ENCODE assay signal across 1 cellular context in the genomic region with DNA sequence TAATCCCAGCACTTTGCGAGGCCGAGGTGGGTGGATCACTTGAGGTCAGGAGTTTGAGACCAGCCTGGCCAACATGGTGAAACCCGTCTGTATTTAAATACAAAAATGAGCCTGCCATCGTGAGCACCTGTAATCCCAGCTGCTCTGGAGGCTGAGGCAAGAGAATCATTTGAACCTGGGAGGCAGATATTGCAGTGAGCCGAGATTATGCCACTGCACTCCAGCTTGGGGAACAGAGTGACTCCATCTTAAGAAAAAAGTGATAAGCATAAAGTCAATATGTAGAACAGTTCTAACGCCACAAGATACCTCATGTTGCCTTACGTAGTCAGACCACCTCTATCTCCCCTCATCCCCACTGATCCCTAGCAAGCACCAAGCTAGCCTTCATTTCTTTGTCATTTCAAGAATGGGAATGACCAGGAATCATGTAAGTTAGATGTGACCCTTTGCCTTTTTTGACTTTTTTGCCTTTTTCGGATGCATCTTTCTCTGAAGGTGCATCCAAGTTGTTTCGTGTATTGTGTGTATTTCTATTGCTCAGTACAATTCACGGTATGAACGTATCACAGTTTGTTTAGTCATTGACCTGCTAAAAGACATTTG.
TF ChIP-seq lines count a peak whose summit lies in the region.

No MANE protein-coding gene starts in this region.

TF ChIP-seq in A549, 52 proteins besides CTCF, POLR2A, EP300 and RAD21 (continued from another document):
- no peak for TF ChIP-seq MAZ (IDR thresholded peaks at IDR 0.05; ENCODE audit: borderline replicate concordance, low read depth, low read length)
- no peak for TF ChIP-seq GATA3 (IDR thresholded peaks at IDR 0.05; ENCODE audit: borderline replicate concordance)
- TF ChIP-seq RARB (CRISPR knock-in tag; IDR thresholded peaks at IDR 0.05), result peak; percentile 18; the same call in 1 of the 2 replicates
- TF ChIP-seq POLR2AphosphoS2 (conservative IDR thresholded peaks at IDR 0.05; ENCODE audit: low read length), result peak; percentile 37
- TF ChIP-seq, protein P1, sequence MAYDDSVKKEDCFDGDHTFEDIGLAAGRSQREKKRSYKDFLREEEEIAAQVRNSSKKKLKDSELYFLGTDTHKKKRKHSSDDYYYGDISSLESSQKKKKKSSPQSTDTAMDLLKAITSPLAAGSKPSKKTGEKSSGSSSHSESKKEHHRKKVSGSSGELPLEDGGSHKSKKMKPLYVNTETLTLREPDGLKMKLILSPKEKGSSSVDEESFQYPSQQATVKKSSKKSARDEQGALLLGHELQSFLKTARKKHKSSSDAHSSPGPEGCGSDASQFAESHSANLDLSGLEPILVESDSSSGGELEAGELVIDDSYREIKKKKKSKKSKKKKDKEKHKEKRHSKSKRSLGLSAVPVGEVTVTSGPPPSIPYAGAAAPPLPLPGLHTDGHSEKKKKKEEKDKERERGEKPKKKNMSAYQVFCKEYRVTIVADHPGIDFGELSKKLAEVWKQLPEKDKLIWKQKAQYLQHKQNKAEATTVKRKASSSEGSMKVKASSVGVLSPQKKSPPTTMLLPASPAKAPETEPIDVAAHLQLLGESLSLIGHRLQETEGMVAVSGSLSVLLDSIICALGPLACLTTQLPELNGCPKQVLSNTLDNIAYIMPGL (CRISPR knock-in tag; IDR thresholded peaks at IDR 0.05; ENCODE audit: borderline replicate concordance), result no peak
- TF ChIP-seq, protein P2, sequence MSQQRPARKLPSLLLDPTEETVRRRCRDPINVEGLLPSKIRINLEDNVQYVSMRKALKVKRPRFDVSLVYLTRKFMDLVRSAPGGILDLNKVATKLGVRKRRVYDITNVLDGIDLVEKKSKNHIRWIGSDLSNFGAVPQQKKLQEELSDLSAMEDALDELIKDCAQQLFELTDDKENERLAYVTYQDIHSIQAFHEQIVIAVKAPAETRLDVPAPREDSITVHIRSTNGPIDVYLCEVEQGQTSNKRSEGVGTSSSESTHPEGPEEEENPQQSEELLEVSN (IDR thresholded peaks at IDR 0.05; ENCODE audit: borderline replicate concordance, low read depth), result no peak
- TF ChIP-seq ESRRA (IDR thresholded peaks at IDR 0.05; ENCODE audit: borderline replicate concordance, low read length), result no peak
- TF ChIP-seq JUNB (IDR thresholded peaks at IDR 0.05), result no peak
- TF ChIP-seq CBX2 (IDR thresholded peaks at IDR 0.05; ENCODE audit: borderline replicate concordance, low read depth), result no peak
- no peak for TF ChIP-seq CEBPB (IDR thresholded peaks at IDR 0.05)
- TF ChIP-seq, protein P3, sequence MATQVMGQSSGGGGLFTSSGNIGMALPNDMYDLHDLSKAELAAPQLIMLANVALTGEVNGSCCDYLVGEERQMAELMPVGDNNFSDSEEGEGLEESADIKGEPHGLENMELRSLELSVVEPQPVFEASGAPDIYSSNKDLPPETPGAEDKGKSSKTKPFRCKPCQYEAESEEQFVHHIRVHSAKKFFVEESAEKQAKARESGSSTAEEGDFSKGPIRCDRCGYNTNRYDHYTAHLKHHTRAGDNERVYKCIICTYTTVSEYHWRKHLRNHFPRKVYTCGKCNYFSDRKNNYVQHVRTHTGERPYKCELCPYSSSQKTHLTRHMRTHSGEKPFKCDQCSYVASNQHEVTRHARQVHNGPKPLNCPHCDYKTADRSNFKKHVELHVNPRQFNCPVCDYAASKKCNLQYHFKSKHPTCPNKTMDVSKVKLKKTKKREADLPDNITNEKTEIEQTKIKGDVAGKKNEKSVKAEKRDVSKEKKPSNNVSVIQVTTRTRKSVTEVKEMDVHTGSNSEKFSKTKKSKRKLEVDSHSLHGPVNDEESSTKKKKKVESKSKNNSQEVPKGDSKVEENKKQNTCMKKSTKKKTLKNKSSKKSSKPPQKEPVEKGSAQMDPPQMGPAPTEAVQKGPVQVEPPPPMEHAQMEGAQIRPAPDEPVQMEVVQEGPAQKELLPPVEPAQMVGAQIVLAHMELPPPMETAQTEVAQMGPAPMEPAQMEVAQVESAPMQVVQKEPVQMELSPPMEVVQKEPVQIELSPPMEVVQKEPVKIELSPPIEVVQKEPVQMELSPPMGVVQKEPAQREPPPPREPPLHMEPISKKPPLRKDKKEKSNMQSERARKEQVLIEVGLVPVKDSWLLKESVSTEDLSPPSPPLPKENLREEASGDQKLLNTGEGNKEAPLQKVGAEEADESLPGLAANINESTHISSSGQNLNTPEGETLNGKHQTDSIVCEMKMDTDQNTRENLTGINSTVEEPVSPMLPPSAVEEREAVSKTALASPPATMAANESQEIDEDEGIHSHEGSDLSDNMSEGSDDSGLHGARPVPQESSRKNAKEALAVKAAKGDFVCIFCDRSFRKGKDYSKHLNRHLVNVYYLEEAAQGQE (IDR thresholded peaks at IDR 0.05), result no peak
- peak; percentile 48; the same call in 1 of the 2 replicates for TF ChIP-seq FOSB (CRISPR knock-in tag; IDR thresholded peaks at IDR 0.05)
- no peak for TF ChIP-seq RNF2 (IDR thresholded peaks at IDR 0.05; ENCODE audit: borderline replicate concordance, low read depth)
- TF ChIP-seq JUN (IDR thresholded peaks at IDR 0.05), result no peak
- TF ChIP-seq PHF8 (IDR thresholded peaks at IDR 0.05; ENCODE audit: borderline replicate concordance, low read depth), result no peak
- TF ChIP-seq EHF (CRISPR knock-in tag; IDR thresholded peaks at IDR 0.05), result no peak
- TF ChIP-seq, protein P4, sequence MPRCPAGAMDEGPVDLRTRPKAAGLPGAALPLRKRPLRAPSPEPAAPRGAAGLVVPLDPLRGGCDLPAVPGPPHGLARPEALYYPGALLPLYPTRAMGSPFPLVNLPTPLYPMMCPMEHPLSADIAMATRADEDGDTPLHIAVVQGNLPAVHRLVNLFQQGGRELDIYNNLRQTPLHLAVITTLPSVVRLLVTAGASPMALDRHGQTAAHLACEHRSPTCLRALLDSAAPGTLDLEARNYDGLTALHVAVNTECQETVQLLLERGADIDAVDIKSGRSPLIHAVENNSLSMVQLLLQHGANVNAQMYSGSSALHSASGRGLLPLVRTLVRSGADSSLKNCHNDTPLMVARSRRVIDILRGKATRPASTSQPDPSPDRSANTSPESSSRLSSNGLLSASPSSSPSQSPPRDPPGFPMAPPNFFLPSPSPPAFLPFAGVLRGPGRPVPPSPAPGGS (IDR thresholded peaks at IDR 0.05), result 0 out of 3 replicates have a peak, but pooled peaks have one; percentile 25
- peak; percentile 75 for TF ChIP-seq TFCP2L1 (CRISPR knock-in tag; IDR thresholded peaks at IDR 0.05)
- TF ChIP-seq TP53 (CRISPR knock-in tag; IDR thresholded peaks at IDR 0.05), result peak; percentile 72; the same call in 1 of the 2 replicates
